In the genomic region with DNA sequence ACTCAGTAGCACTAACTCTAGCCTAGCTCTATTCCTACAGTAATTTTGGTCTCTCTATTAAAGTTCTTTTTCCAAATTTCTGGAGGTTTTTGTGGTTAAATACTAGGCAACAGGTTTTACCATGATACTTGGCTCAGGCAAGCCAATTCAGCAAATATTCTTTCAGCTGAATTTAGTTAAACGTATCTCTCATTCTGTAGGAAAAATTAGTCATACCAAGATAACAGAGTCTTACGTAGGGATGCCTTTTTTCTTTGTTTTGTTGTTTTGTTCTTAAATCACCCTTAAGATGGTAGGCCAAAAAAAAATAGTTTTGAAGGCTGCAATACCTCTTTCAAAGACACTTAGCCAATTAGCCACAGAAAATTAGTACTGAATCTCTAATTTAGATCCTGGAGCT, we compare ENCODE assay signal across 22 cellular contexts.
DNase-seq lines count a peak whose midpoint lies in the region; ATAC-seq, FAIRE-seq and TF ChIP-seq lines count a peak whose summit lies in the region.
"Had no signal": no experiment of that assay in that cellular context is flagged by ENCODE, and none has a peak within 500 bp of the region (broad histone marks: within the 10 kb centered on the region; RNA-seq: fewer than 3 reads in every experiment).

No MANE protein-coding gene starts in this region.

- no peak overlapping the region for H3K4me3 Mint-ChIP-seq in glutamatergic neuron (ENCODE audit: unreplicated experiment)
- H3K4me3 Mint-ChIP-seq: B cell, CD14-positive monocyte, H9 had no signal

- H3K9me3 Mint-ChIP-seq in glutamatergic neuron (ENCODE audit: unreplicated experiment), result no peaks in the 10 kb centered on the region
- H3K9me3 Mint-ChIP-seq: CD14-positive monocyte, H9 had no signal

- H3K9ac ChIP-seq in HCT116 (ENCODE audit: low read length) (no peak overlapping the region), kidney (ENCODE audit: low read length in 2 of 2) (no peak overlapping the region)
- H3K9ac ChIP-seq: KMS-11 had no signal

- no peak for TF ChIP-seq RAD21 in HCT116 (IDR thresholded peaks at IDR 0.05; ENCODE audit: low read depth)

- RAD21 ChIA-PET in HCT116 (lab: Charles Lee; ENCODE audit: low non-redundant PET in 1 of 2, low total read pairs in 2 of 2, uncharacterized antibody in 2 of 2, unreplicated experiment in 2 of 2), result no interaction called here

- no peak for TF ChIP-seq CTCF in HCT116 (IDR thresholded peaks at IDR 0.05 in 2 of 3, conservative IDR thresholded peaks at IDR 0.05 in 1 of 3; ENCODE audit: borderline replicate concordance in 1 of 3, insufficient read depth in 1 of 3, low read depth in 2 of 3, low read length in 2 of 3)
- no peak for TF ChIP-seq CTCF in Panc1 (IDR thresholded peaks at IDR 0.05)
- TF ChIP-seq CTCF in brain microvascular endothelial cell (IDR thresholded peaks at IDR 0.05; ENCODE audit: low read depth, low read length, missing control alignments), result no peak
- no peak for TF ChIP-seq CTCF in fibroblast of the aortic adventitia (IDR thresholded peaks at IDR 0.05; ENCODE audit: insufficient read depth, low read length)
- no peak for TF ChIP-seq CTCF in kidney (IDR thresholded peaks at IDR 0.05; ENCODE audit: borderline replicate concordance, extremely low read depth, insufficient read depth)
- TF ChIP-seq CTCF in adrenal gland (IDR thresholded peaks at IDR 0.05), result no peak
- TF ChIP-seq CTCF in glutamatergic neuron (IDR thresholded peaks at IDR 0.05; ENCODE audit: partially characterized antibody, unreplicated experiment), result no peak

- BruUV-seq in HCT116 (replicated peaks; lab: Mats Ljungman, UMichigan) (no TSS peak), Panc1 (replicated peaks; lab: Mats Ljungman, UMichigan) (no TSS peak)

- no peak for FAIRE-seq in kidney (lab: Jason Lieb, UNC)
- FAIRE-seq: A204.1, HTR-8/SVneo had no signal

- H3K4me3 ChIP-seq in HCT116 (replicated peaks in 1 of 2; ENCODE audit: low read depth in 1 of 2, low read length in 2 of 2) (no peak overlapping the region), Panc1 (ENCODE audit: low read depth in 2 of 2, low read length in 2 of 2) (no peak overlapping the region), brain microvascular endothelial cell (ENCODE audit: low read depth, low read length) (no peak overlapping the region), fibroblast of the aortic adventitia (ENCODE audit: low read depth, low read length) (no peak overlapping the region), kidney (ENCODE audit: low read length in 2 of 2) (no peak overlapping the region), adrenal gland (no peak overlapping the region)

- H3K36me3 Mint-ChIP-seq in glutamatergic neuron (ENCODE audit: unreplicated experiment), result no peaks in the 10 kb centered on the region
- H3K36me3 Mint-ChIP-seq: CD14-positive monocyte had no signal

- no peak for DNase-seq in HCT116 (ENCODE audit: low read depth, low spot score)
- no peak for DNase-seq in Panc1 (ENCODE audit: low read depth, low spot score)
- peak; percentile 20 for DNase-seq in brain microvascular endothelial cell
- DNase-seq in fibroblast of the aortic adventitia (ENCODE audit: low read depth), result peak; percentile 89
- no peak for DNase-seq in kidney
- no peak for DNase-seq in adrenal gland
- no peak for DNase-seq in glutamatergic neuron
- DNase-seq: DMS79, H9, NCI-H1105, NCI-H146, NCI-H2029 treated with DMSO at 0.1 percent for 48 hours, NCI-H2171, NCI-H446, NCI-H526, RPMI8226, SHP77 had no signal

- H2AFZ ChIP-seq in HCT116 (ENCODE audit: low read depth, low read length, poor library complexity, severe bottlenecking), result peak overlapping the region; percentile 85

- intact Hi-C loops in HCT116 (cut with micrococcal nuclease), result loop anchor here (5.0 kb wide), 1 partner anchor 774 kb away; no protein-coding TSS in a partner anchor
- intact Hi-C loops in Panc1 (cut with micrococcal nuclease; ENCODE audit: unreplicated experiment), result no loop called here
- intact Hi-C loops in kidney (cut with DNase I), result no loop called here
- intact Hi-C loops in adrenal gland (cut with DNase I), result no loop called here

- H3K27ac ChIP-seq in HCT116 (ENCODE audit: low read depth, low read length) (no peak overlapping the region), Panc1 (ENCODE audit: low read length) (peak overlapping the region; percentile 75), brain microvascular endothelial cell (no peak overlapping the region), kidney (ENCODE audit: low read depth in 2 of 2, low read length in 2 of 2) (no peak overlapping the region), adrenal gland (no peak overlapping the region)
- H3K27ac ChIP-seq: KMS-11 had no signal

- H4K20me1 ChIP-seq in HCT116 (ENCODE audit: insufficient read depth), result no peaks in the 10 kb centered on the region

- H3K4me1 ChIP-seq in HCT116 (ENCODE audit: control insufficient read depth in 1 of 2, insufficient read depth in 2 of 2, low read length in 2 of 2) (no peaks in the 10 kb centered on the region), Panc1 (ENCODE audit: control insufficient read depth, insufficient read depth, low read length) (no peaks in the 10 kb centered on the region; the same call in none of the 2 replicates), kidney (ENCODE audit: control insufficient read depth in 1 of 2, insufficient read depth in 1 of 2, low read depth in 1 of 2, low read length in 2 of 2) (no peaks in the 10 kb centered on the region), adrenal gland (replicated peaks in 1 of 2) (peaks cover 0 to 8% of the 10 kb centered on the region in 2 donors)

- H3K27me3 ChIP-seq in HCT116 (ENCODE audit: insufficient read depth, low read length) (no peaks in the 10 kb centered on the region), Panc1 (ENCODE audit: control insufficient read depth, insufficient read depth, low read length) (no peaks in the 10 kb centered on the region), brain microvascular endothelial cell (replicated peaks) (no peaks in the 10 kb centered on the region), adrenal gland (no peaks in the 10 kb centered on the region)

- POLR2A ChIA-PET in HCT116 (lab: Charles Lee) (no interaction called here), Panc1 (lab: Charles Lee) (no interaction called here)

- H3K36me3 ChIP-seq in HCT116 (ENCODE audit: control insufficient read depth in 1 of 2, insufficient read depth in 2 of 2, low read length in 2 of 2) (no peaks in the 10 kb centered on the region), Panc1 (ENCODE audit: control insufficient read depth, insufficient read depth, low read length) (no peaks in the 10 kb centered on the region), brain microvascular endothelial cell (replicated peaks) (no peaks in the 10 kb centered on the region), kidney (ENCODE audit: control insufficient read depth in 1 of 2, insufficient read depth in 2 of 2, low read length in 2 of 2) (no peaks in the 10 kb centered on the region), adrenal gland (replicated peaks in 1 of 2) (no peaks in the 10 kb centered on the region)

- no peaks in the 10 kb centered on the region for H3K9me2 ChIP-seq in HCT116 (ENCODE audit: insufficient read depth)

- H3K9me3 ChIP-seq in HCT116 (ENCODE audit: control insufficient read depth in 1 of 2, insufficient read depth in 1 of 2, low read depth in 1 of 2, low read length in 2 of 2), result no peaks in the 10 kb centered on the region
- peaks cover 13% of the 10 kb centered on the region; the same call in 1 of the 2 replicates for H3K9me3 ChIP-seq in Panc1 (ENCODE audit: control insufficient read depth, insufficient read depth, low read depth, low read length)
- H3K9me3 ChIP-seq in kidney (ENCODE audit: control insufficient read depth in 1 of 2, low read length in 2 of 2), result no peaks in the 10 kb centered on the region
- H3K9me3 ChIP-seq in adrenal gland (replicated peaks in 1 of 3), result no peaks in the 10 kb centered on the region

- 54 to 56% (median 55%) methylated on average over 2 of the region's 2 CpGs for WGBS in adrenal gland, 4 donors

- H3K79me2 ChIP-seq in HCT116 (ENCODE audit: insufficient read depth, low read length), result no peaks in the 10 kb centered on the region

- H3K4me2 ChIP-seq in HCT116 (ENCODE audit: low read length), result no peak overlapping the region
- H3K4me2 ChIP-seq: KMS-11 had no signal

- no peak for ATAC-seq in HCT116
- no peak for ATAC-seq in Panc1

- H3K27ac Mint-ChIP-seq in glutamatergic neuron (ENCODE audit: unreplicated experiment), result no peak overlapping the region
- H3K27ac Mint-ChIP-seq: B cell, CD14-positive monocyte, H9 had no signal

- H3K4me1 Mint-ChIP-seq in glutamatergic neuron (ENCODE audit: low read depth, unreplicated experiment), result peaks cover 2% of the 10 kb centered on the region
- H3K4me1 Mint-ChIP-seq: B cell, CD14-positive monocyte had no signal

- no peaks in the 10 kb centered on the region for H3K27me3 Mint-ChIP-seq in glutamatergic neuron (ENCODE audit: unreplicated experiment)
- H3K27me3 Mint-ChIP-seq: B cell had no signal

- in situ Hi-C loops in Panc1 (cut with HindIII; ENCODE audit: low pct_unique_long_range_greater_than_20kb, low sequenced_read_pairs), result no loop called here
- in situ Hi-C loops in brain microvascular endothelial cell (cut with HindIII; ENCODE audit: low pct_ligation_motif_present, low sequenced_read_pairs), result no loop called here

- TF ChIP-seq POLR2A in HCT116 (IDR thresholded peaks at IDR 0.05; ENCODE audit: borderline replicate concordance, extremely low read depth, insufficient read depth, insufficient read length) (no peak), adrenal gland (IDR thresholded peaks at IDR 0.05) (no peak)

- CTCF ChIA-PET in HCT116 (lab: Charles Lee), result interaction anchor here (1.1 to 1.3 kb wide), 2 partner anchors 26 to 775 kb away, joined by 3 read pairs; no protein-coding TSS in a partner anchor
- CTCF ChIA-PET in Panc1 (lab: Charles Lee), result no interaction called here

TF ChIP-seq in HCT116, 20 proteins besides CTCF, POLR2A, EP300 and RAD21 (continues in another document):
- TF ChIP-seq SRF (IDR thresholded peaks at IDR 0.05; ENCODE audit: low read depth) (no peak), FOSL1 (IDR thresholded peaks at IDR 0.05; ENCODE audit: low read depth) (no peak), JUND (IDR thresholded peaks at IDR 0.05) (no peak), ELF1 (IDR thresholded peaks at IDR 0.05; ENCODE audit: borderline replicate concordance, low read depth) (no peak), ZNF274 (IDR thresholded peaks at IDR 0.05; ENCODE audit: low read depth, low read length) (no peak)

Comparison
In these comparisons a context has a peak if more than half of its experiments do, and no peak if none do; other contexts are left out.
1. DNase-seq: peak in brain microvascular endothelial cell (single experiment) and fibroblast of the aortic adventitia (single experiment); none in HCT116 (single experiment), Panc1 (single experiment), kidney (single experiment), adrenal gland (0 of 7) and glutamatergic neuron (single experiment).